ENCODE assay signal across 8 cellular contexts in the genomic region with DNA sequence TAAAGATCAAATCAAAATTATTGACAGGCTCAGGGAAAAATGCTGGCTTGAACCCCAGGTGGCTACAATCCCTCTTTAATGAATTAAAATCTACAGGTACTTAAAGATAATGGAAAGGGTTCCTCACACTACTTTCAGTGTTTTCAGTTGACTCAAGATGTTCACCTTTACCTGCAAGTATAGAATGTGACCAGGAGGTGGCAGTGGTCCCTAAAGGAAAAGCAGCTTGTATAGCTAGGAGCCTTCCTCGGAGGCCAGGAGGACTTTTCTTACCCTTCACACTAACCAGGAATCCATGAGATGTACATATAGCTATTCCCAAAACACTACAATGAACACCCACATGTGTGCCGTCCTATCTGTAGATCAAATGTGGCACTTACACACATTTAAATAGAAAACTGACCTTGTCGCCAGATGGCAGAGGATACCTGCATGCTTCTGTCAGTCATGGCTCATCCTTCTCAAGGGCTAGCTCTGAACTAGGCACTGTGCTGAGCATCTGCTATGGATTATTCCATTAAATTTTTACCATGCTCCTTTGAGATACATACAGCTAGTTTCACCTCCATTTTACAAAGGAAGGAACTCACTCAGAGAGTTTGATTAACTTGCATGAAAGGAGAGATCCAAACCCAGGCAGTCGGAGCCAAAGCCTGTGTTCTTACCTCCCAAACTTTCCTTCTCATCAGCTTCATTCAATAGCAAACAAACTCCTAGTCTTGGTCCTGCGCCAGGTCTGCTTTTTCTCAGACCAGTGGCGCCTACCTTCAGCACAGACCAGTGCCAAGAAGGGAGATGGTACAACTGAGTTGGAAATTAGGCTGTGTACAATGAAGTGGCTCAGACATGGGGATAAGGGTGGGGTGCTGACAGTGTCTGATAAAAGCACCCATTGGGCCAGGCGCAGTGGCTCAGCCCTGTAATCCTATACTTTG. TPM values are rescaled to one million over a fixed set of nuclear protein-coding genes. Genes with fewer than 3 reads are reported as not detected.
DNase-seq lines count a peak whose midpoint lies in the region; ATAC-seq, FAIRE-seq and TF ChIP-seq lines count a peak whose summit lies in the region.

No MANE protein-coding gene starts in this region.

- TF ChIP-seq CTCF in endothelial cell of umbilical vein (IDR thresholded peaks at IDR 0.05; ENCODE audit: extremely low read depth in 1 of 2, insufficient read depth in 1 of 2, low read depth in 1 of 2, low read length in 2 of 2) = peak; percentile 62 to 68

- dilution Hi-C loops in endothelial cell of umbilical vein (cut with MboI; ENCODE audit: extremely low pct_ligation_motif_present, low sequenced_read_pairs) = no loop called here

- FAIRE-seq in endothelial cell of umbilical vein (lab: Jason Lieb, UNC) = peak; percentile 84

- no peaks in the 10 kb centered on the region for H4K20me1 ChIP-seq in endothelial cell of umbilical vein (replicated peaks; ENCODE audit: control insufficient read depth, extremely low read depth, insufficient read depth, low read length)

- no peaks in the 10 kb centered on the region for H3K79me2 ChIP-seq in endothelial cell of umbilical vein (ENCODE audit: control insufficient read depth, insufficient read depth, low read length)

- peaks cover 5% of the 10 kb centered on the region in 2 experiments for H3K27me3 ChIP-seq in endothelial cell of umbilical vein (ENCODE audit: control insufficient read depth in 2 of 2, insufficient read depth in 2 of 2, low read length in 2 of 2)

- no peak overlapping the region for H3K4me3 ChIP-seq in endothelial cell of umbilical vein (replicated peaks in 1 of 3; ENCODE audit: insufficient read depth in 1 of 3, low read depth in 1 of 3, low read length in 3 of 3)

- H3K4me2 ChIP-seq in endothelial cell of umbilical vein (ENCODE audit: insufficient read depth, low read length) = no peak overlapping the region

- ATAC-seq in GM18867 (IDR thresholded peaks at IDR 0.05; ENCODE audit: unreplicated experiment) (peak; percentile 79), HG03159 (IDR thresholded peaks at IDR 0.05; ENCODE audit: unreplicated experiment) (peak; percentile 89)

- no peak overlapping the region for H3K27ac ChIP-seq in endothelial cell of umbilical vein (ENCODE audit: insufficient read depth, low read depth, low read length)

- H3K9me3 ChIP-seq in endothelial cell of umbilical vein (replicated peaks; ENCODE audit: control insufficient read depth, insufficient read depth, low read length) = no peaks in the 10 kb centered on the region

- POLR2A ChIA-PET in endothelial cell of umbilical vein (lab: Charles Lee) = interaction anchor here (0.7 to 1.4 kb wide), 3 partner anchors 15 to 306 kb away, joined by 3 to 9 read pairs (median 4); partner anchors contain the start of gene TXN

- H3K4me1 ChIP-seq in endothelial cell of umbilical vein (ENCODE audit: control insufficient read depth, extremely low read depth, insufficient read depth, low read length) = peaks cover 4% of the 10 kb centered on the region

- no peaks in the 10 kb centered on the region for H3K36me3 ChIP-seq in endothelial cell of umbilical vein (ENCODE audit: control insufficient read depth in 2 of 2, extremely low read depth in 1 of 2, insufficient read depth in 2 of 2, low read length in 2 of 2)

- H3K9me1 ChIP-seq in endothelial cell of umbilical vein (replicated peaks; ENCODE audit: control insufficient read depth, extremely low read depth, insufficient read depth, low read length) = no peaks in the 10 kb centered on the region

- no peak for TF ChIP-seq POLR2A in endothelial cell of umbilical vein (IDR thresholded peaks at IDR 0.05; ENCODE audit: low read depth, low read length)

- intact Hi-C loops in endothelial cell of umbilical vein (cut with micrococcal nuclease) = loop anchor here (1.0 to 10.0 kb wide), 5 partner anchors 34 to 440 kb away; partner anchors contain the start of gene TXN

- H3K9ac ChIP-seq in endothelial cell of umbilical vein (replicated peaks; ENCODE audit: extremely low read depth, insufficient read depth, low read length) = no peak overlapping the region

- no TSS peak for BruUV-seq in endothelial cell of umbilical vein (replicated peaks; lab: Mats Ljungman, UMichigan)

- CTCF ChIA-PET in endothelial cell of umbilical vein (lab: Charles Lee) = interaction anchor here (0.6 to 4.6 kb wide), 32 partner anchors 10 to 455 kb away, joined by 3 to 155 read pairs (median 4); partner anchors contain the start of gene TXN

- DNase-seq in Ammon's horn (ENCODE audit: low spot score) = peak; percentile 70
- peak; percentile 94 for DNase-seq in NCI-H510A treated with DMSO at 0.1 percent for 48 hours (lab: John Stamatoyannopoulos, UW)
- peak; percentile 34 for DNase-seq in activated CD4-positive, alpha-beta T cell treated with anti-CD3 and anti-CD28 coated beads, Interleukin-2, amount 50 U/mL, for 1 hour
- peak; percentile 74 for DNase-seq in endothelial cell of umbilical vein (ENCODE audit: low read depth, low spot score)
- peak; percentile 36 for DNase-seq in middle frontal gyrus (ENCODE audit: extremely low spot score, low spot score)
- DNase-seq in stimulated activated naive CD4-positive, alpha-beta T cell treated with Interleukin-2 at 50 U/mL for 16 hours (lab: John Stamatoyannopoulos, UW) = peak; percentile 15

- no peak overlapping the region for H2AFZ ChIP-seq in endothelial cell of umbilical vein (ENCODE audit: low read depth, low read length)

TF ChIP-seq in endothelial cell of umbilical vein, 7 proteins besides CTCF, POLR2A, EP300 and RAD21:
- TF ChIP-seq MAX (IDR thresholded peaks at IDR 0.05; ENCODE audit: insufficient read depth, insufficient read length) (no peak), GATA2 (IDR thresholded peaks at IDR 0.05; ENCODE audit: insufficient read depth, insufficient read length, low read depth, low read length) (no peak), EZH2 (IDR thresholded peaks at IDR 0.05; ENCODE audit: borderline replicate concordance, low read depth, low read length, severe bottlenecking) (no peak), POLR2AphosphoS5 (IDR thresholded peaks at IDR 0.05; ENCODE audit: insufficient read depth, low read depth, low read length) (no peak), JUN (IDR thresholded peaks at IDR 0.05; ENCODE audit: borderline replicate concordance, insufficient read depth, insufficient read length, low read depth) (no peak), FOS (IDR thresholded peaks at IDR 0.05; ENCODE audit: borderline replicate concordance, insufficient read depth, low read length) (no peak), MYC (IDR thresholded peaks at IDR 0.05; ENCODE audit: low read depth, low read length) (no peak)

RNA-seq across cellular contexts. Expression of gene C9orf152, which starts 24.5 kb away (rescaled TPM):
- not detected in 2 replicates for total RNA-seq in endothelial cell of umbilical vein
- polyA plus RNA-seq in endothelial cell of umbilical vein = not detected in 2 replicates
- not detected in 2 replicates for polyA plus RNA-seq in endothelial cell of umbilical vein (2011; cell fraction: cytosol; rRNA removed)
- not detected in 2 replicates for polyA plus RNA-seq in endothelial cell of umbilical vein (2011; cell fraction: nucleus; rRNA removed)
- 0.10 and 0.15 TPM in 2 replicates for polyA plus RNA-seq in endothelial cell of umbilical vein (2012)
- polyA minus RNA-seq in endothelial cell of umbilical vein = not detected in 2 replicates
- not detected for polyA minus RNA-seq in endothelial cell of umbilical vein (2011; cell fraction: cytosol; rRNA and poly(A)+ RNA removed)
- polyA minus RNA-seq in endothelial cell of umbilical vein (2011; cell fraction: nucleus; rRNA and poly(A)+ RNA removed) = not detected in 2 replicates

Comparison
In these comparisons a context has a peak if more than half of its experiments do, and no peak if none do; other contexts are left out.
1. DNase-seq: peak in every context shown above with its lines; median percentile 94 in NCI-H510A treated with DMSO at 0.1 percent for 48 hours; 74 in endothelial cell of umbilical vein; 70 in Ammon's horn; 36 in middle frontal gyrus; 34 in activated CD4-positive, alpha-beta T cell treated with anti-CD3 and anti-CD28 coated beads, Interleukin-2, amount 50 U/mL, for 1 hour; 15 in stimulated activated naive CD4-positive, alpha-beta T cell treated with Interleukin-2 at 50 U/mL for 16 hours.